Comparison of ENCODE assay signal across 22 cellular contexts in genomic region chr6:20955751-20956150, GRCh38.
"Had no signal": no experiment of that assay in that cellular context is flagged by ENCODE, and none has a peak within 500 bp of the region (broad histone marks: within the 10 kb centered on the region; RNA-seq: fewer than 3 reads in every experiment).

No MANE protein-coding gene starts in this region.

- H3K9me3 ChIP-seq: gastrocnemius medialis, neutrophil, pancreas, right lobe of liver, thyroid gland, vagina had no signal

- ATAC-seq: gastrocnemius medialis; left lobe of liver; natural killer cell; pancreas; stimulated activated naive CD8-positive, alpha-beta T cell treated with anti-CD3 and anti-CD28 coated beads, Interleukin-15, amount 100 ng/mL, for 72 hours had no signal

- H3K79me2 ChIP-seq: hepatocyte had no signal

- H3K4me2 ChIP-seq: hepatocyte had no signal

- DNase-seq: foreskin fibroblast; gastrocnemius medialis; head of caudate nucleus; kidney; natural killer cell; pancreas; right lobe of liver; small intestine; stimulated activated CD4-positive, alpha-beta T cell treated with anti-CD3 and anti-CD28 coated beads, Interleukin-12 subunit alpha, Interleukin-12 subunit beta, amount 100 ng/mL, for 4 hours; stimulated activated CD4-positive, alpha-beta T cell treated with anti-CD3 and anti-CD28 coated beads, Interleukin-1b, Interleukin-23, amount 100 ng/mL, for 48 hours; stimulated activated CD4-positive, alpha-beta T cell treated with anti-CD3 and anti-CD28 coated beads, Interleukin-4, amount 100 ng/mL, for 1 hour; stimulated activated CD8-positive, alpha-beta memory T cell treated with anti-CD3 and anti-CD28 coated beads, Interleukin-4, amount 100 ng/mL, for 48 hours; stimulated activated naive CD4-positive, alpha-beta T cell; stimulated activated naive CD8-positive, alpha-beta T cell treated with anti-CD3 and anti-CD28 coated beads, Interleukin-15, amount 100 ng/mL, for 72 hours; thyroid gland; trophoblast cell had no signal

- H3K36me3 ChIP-seq: gastrocnemius medialis, neutrophil, pancreas, right lobe of liver, thyroid gland, vagina had no signal

- FAIRE-seq: kidney, pancreas, small intestine had no signal

- H3K27ac ChIP-seq: coronary artery, gastrocnemius medialis, hepatocyte, neutrophil, pancreas, right lobe of liver, thyroid gland, vagina had no signal

- H3K4me3 ChIP-seq: coronary artery, gastrocnemius medialis, hepatocyte, lung, pancreas, right lobe of liver, thyroid gland, vagina had no signal

- H3K27me3 ChIP-seq: gastrocnemius medialis, hepatocyte, neutrophil, pancreas, right lobe of liver, thyroid gland, vagina had no signal

- H3K4me1 ChIP-seq: gastrocnemius medialis, pancreas, thyroid gland, vagina had no signal

- H2AFZ ChIP-seq: hepatocyte had no signal
